9 cellular contexts compared by ENCODE assay signal in the genomic region with DNA sequence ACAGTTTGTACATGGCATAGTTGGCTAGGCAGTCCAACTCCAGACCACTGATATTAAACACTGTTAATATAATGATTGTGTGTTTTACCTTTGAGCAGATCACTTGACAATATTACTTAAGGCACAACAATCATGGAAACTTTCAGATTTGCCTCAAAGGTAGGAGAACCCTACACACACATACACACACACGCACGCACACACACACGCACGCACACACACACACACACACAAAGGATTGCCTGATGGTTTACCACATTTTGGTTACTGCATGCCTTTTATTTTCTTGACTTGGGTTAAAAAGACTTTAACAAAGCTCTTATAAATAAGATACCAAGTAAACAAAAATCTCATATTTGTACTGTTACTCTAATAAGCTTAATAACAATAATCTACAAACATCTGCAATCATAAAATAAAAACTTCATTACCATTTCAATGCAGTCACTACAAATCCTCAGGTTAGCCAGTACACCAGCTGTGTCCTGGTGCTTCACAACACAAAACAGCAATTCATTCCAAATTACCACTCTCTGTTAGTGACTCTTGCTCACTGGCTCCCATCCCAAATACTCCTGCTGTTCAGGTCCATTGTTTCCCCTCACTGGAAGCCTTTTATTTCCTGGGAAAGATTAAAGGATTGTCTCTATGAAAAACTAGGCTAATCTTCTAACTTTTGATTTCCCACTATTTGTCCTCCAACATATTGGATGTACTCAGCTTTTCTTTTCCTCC.
DNase-seq lines count a peak whose midpoint lies in the region; ATAC-seq, FAIRE-seq and TF ChIP-seq lines count a peak whose summit lies in the region.
"Had no signal": no experiment of that assay in that cellular context is flagged by ENCODE, and none has a peak within 500 bp of the region (broad histone marks: within the 10 kb centered on the region; RNA-seq: fewer than 3 reads in every experiment).

No MANE protein-coding gene starts in this region.

- no peak for ATAC-seq in CD8-positive, alpha-beta T cell
- no peak for ATAC-seq in T-cell (replicated peaks in 1 of 4)
- ATAC-seq: K562 had no signal

- no peaks in the 10 kb centered on the region for H3K9me3 Mint-ChIP-seq in CD8-positive, alpha-beta T cell
- H3K9me3 Mint-ChIP-seq in T-cell = no peaks in the 10 kb centered on the region

- POLR2A ChIA-PET in CD8-positive, alpha-beta T cell (lab: Charles Lee) = interaction anchor here (1.0 to 3.2 kb wide), 2 partner anchors 20 to 21 kb away, joined by 5 to 9 read pairs; no protein-coding TSS in a partner anchor
- POLR2A ChIA-PET in T-cell (lab: Charles Lee) = interaction anchor here (0.6 to 1.2 kb wide), 4 partner anchors 9 to 174 kb away, joined by 3 read pairs; no protein-coding TSS in a partner anchor

- H3K27ac Mint-ChIP-seq in CD8-positive, alpha-beta T cell = peak overlapping the region; percentile 60
- H3K27ac Mint-ChIP-seq in T-cell = peak overlapping the region; percentile 52 to 64

- H3K79me2 ChIP-seq in keratinocyte (ENCODE audit: control insufficient read depth, insufficient read depth, low read length) = no peaks in the 10 kb centered on the region

- H3K27me3 Mint-ChIP-seq in CD8-positive, alpha-beta T cell (ENCODE audit: low read depth) = no peaks in the 10 kb centered on the region
- H3K27me3 Mint-ChIP-seq in T-cell = no peaks in the 10 kb centered on the region

- dilution Hi-C loops in keratinocyte (cut with MboI; ENCODE audit: extremely low pct_ligation_motif_present, low sequenced_read_pairs) = no loop called here

- H3K9ac ChIP-seq in keratinocyte (ENCODE audit: control insufficient read depth, extremely low read depth, insufficient read depth, low read length) = no peak overlapping the region

- peaks cover 53% of the 10 kb centered on the region for H3K4me1 Mint-ChIP-seq in CD8-positive, alpha-beta T cell (ENCODE audit: low read depth)
- peaks cover 47 to 52% (median 52%) of the 10 kb centered on the region in 3 donors for H3K4me1 Mint-ChIP-seq in T-cell

- no peak for DNase-seq in CD8-positive, alpha-beta T cell
- DNase-seq in NCI-H128 (lab: John Stamatoyannopoulos, UW; ENCODE audit: unreplicated experiment) = peak; percentile 57
- DNase-seq in T-cell = no peak
- DNase-seq in keratinocyte (ENCODE audit: low read depth, low spot score) = no peak
- DNase-seq in activated T-cell treated with anti-CD3 and anti-CD28 coated beads, Interleukin-2, amount 50 U/mL, for 1 hour = no peak
- DNase-seq in uterus = no peak
- no peak for DNase-seq in SHP77 (lab: John Stamatoyannopoulos, UW)
- no peak for DNase-seq in AG08396 (ENCODE audit: low spot score)

- peak; percentile 44 for FAIRE-seq in keratinocyte (lab: Jason Lieb, UNC)
- FAIRE-seq: K562 had no signal

- H3K36me3 ChIP-seq in CD8-positive, alpha-beta T cell (ENCODE audit: insufficient read depth, low read length) = no peaks in the 10 kb centered on the region
- H3K36me3 ChIP-seq in keratinocyte (ENCODE audit: control insufficient read depth in 2 of 2, extremely low read depth in 1 of 2, insufficient read depth in 2 of 2, low read length in 2 of 2) = no peaks in the 10 kb centered on the region
- H3K36me3 ChIP-seq in uterus = no peaks in the 10 kb centered on the region

- H4K20me1 ChIP-seq in keratinocyte (ENCODE audit: control insufficient read depth, extremely low read depth, insufficient read depth, low read length) = no peaks in the 10 kb centered on the region

- no peak overlapping the region for H3K4me3 Mint-ChIP-seq in CD8-positive, alpha-beta T cell
- H3K4me3 Mint-ChIP-seq in T-cell = no peak overlapping the region

- no peak for TF ChIP-seq CTCF in CD8-positive, alpha-beta T cell (IDR thresholded peaks at IDR 0.05)
- no peak for TF ChIP-seq CTCF in keratinocyte (optimal IDR thresholded peaks at IDR 0.05 in 1 of 3, IDR thresholded peaks at IDR 0.05 in 1 of 3, conservative IDR thresholded peaks at IDR 0.05 in 1 of 3; ENCODE audit: extremely low read depth in 1 of 3, insufficient read depth in 2 of 3, low read length in 3 of 3)
- no peak for TF ChIP-seq CTCF in uterus (IDR thresholded peaks at IDR 0.05)

- H3K4me2 ChIP-seq in keratinocyte (ENCODE audit: control insufficient read depth, extremely low read depth, insufficient read depth, low read depth, low read length) = no peak overlapping the region

- H3K27me3 ChIP-seq in CD8-positive, alpha-beta T cell (ENCODE audit: insufficient read depth, low read length) = no peaks in the 10 kb centered on the region
- no peaks in the 10 kb centered on the region for H3K27me3 ChIP-seq in keratinocyte (ENCODE audit: control insufficient read depth, extremely low read depth, insufficient read depth, low read length)
- no peaks in the 10 kb centered on the region for H3K27me3 ChIP-seq in uterus

- no peak overlapping the region for H3K27ac ChIP-seq in CD8-positive, alpha-beta T cell (ENCODE audit: low read depth, low read length)
- no peak overlapping the region for H3K27ac ChIP-seq in keratinocyte (ENCODE audit: control insufficient read depth, insufficient read depth, low read length)
- no peak overlapping the region for H3K27ac ChIP-seq in uterus

- intact Hi-C loops in CD8-positive, alpha-beta T cell (cut with DNase I, micrococcal nuclease) = loop anchor here (5.0 kb wide), 4 partner anchors 39 to 176 kb away; partner anchors contain the start of gene ATP2B1 (in 1 of the 2)
- intact Hi-C loops in uterus (cut with DNase I; ENCODE audit: low total_unique reads) = no loop called here

- no peak overlapping the region for H2AFZ ChIP-seq in keratinocyte (ENCODE audit: control insufficient read depth, low read length)

- peaks cover 46% of the 10 kb centered on the region for H3K4me1 ChIP-seq in CD8-positive, alpha-beta T cell (ENCODE audit: insufficient read depth, low read length)
- H3K4me1 ChIP-seq in keratinocyte (ENCODE audit: control insufficient read depth, extremely low read depth, insufficient read depth, low read length) (no peaks in the 10 kb centered on the region), uterus (no peaks in the 10 kb centered on the region)

- TF ChIP-seq POLR2A in uterus (IDR thresholded peaks at IDR 0.05) = no peak

- CTCF ChIA-PET in CD8-positive, alpha-beta T cell (lab: Charles Lee) = interaction anchor here (0.8 to 1.3 kb wide), 2 partner anchors 8 to 130 kb away, joined by 3 to 4 read pairs; no protein-coding TSS in a partner anchor
- CTCF ChIA-PET in T-cell (lab: Charles Lee) = interaction anchor here (0.5 to 0.6 kb wide), 2 partner anchors 109 to 410 kb away, joined by 3 to 5 read pairs; no protein-coding TSS in a partner anchor

- H3K4me3 ChIP-seq in CD8-positive, alpha-beta T cell (ENCODE audit: low read depth, low read length) = no peak overlapping the region
- H3K4me3 ChIP-seq in keratinocyte (ENCODE audit: control insufficient read depth in 2 of 3, extremely low read depth in 1 of 3, insufficient read depth in 2 of 3, low read depth in 1 of 3, low read length in 3 of 3) = no peak overlapping the region
- H3K4me3 ChIP-seq in uterus = no peak overlapping the region
- H3K4me3 ChIP-seq: K562 had no signal

- no peaks in the 10 kb centered on the region for H3K9me3 ChIP-seq in CD8-positive, alpha-beta T cell (ENCODE audit: low read length)
- no peaks in the 10 kb centered on the region for H3K9me3 ChIP-seq in keratinocyte (ENCODE audit: control insufficient read depth, low read depth, low read length)
- H3K9me3 ChIP-seq in uterus = no peaks in the 10 kb centered on the region

- no peaks in the 10 kb centered on the region for H3K9me1 ChIP-seq in keratinocyte (ENCODE audit: control insufficient read depth, extremely low read depth, insufficient read depth, low read length)

- no peaks in the 10 kb centered on the region for H3K36me3 Mint-ChIP-seq in CD8-positive, alpha-beta T cell
- peaks cover 3% of the 10 kb centered on the region for H3K36me3 Mint-ChIP-seq in T-cell
